Comparison of ENCODE assay signal across 14 cellular contexts in the genomic region with DNA sequence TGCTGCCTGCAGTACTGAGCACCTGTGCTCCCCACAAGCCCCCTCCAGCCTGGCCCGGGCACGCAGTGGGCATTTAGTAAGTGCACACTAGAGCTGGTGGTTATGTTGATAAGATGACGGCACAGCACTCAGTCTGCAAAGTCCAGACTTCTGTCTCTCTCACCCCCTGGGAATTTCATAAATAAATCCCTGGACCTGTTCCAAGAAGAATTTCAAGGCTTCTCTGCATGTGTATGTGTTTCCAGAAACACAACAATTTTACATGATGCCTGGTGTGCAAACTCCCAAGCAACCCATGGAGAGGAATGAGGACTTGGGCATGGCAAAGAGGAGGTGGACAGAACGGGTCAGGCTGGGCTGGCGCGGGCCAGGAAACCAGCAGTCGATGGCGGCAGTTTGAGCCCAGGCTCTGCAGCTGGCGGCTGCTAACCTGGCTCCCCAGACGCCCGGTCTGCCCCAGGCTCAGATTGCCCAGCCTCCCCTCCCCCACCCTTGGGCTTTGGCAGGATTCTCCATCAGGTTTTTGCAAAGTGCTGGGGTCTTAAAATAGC. TPM values are rescaled to one million over a fixed set of nuclear protein-coding genes. Genes with fewer than 3 reads are reported as not detected.
DNase-seq lines count a peak whose midpoint lies in the region; ATAC-seq, FAIRE-seq and TF ChIP-seq lines count a peak whose summit lies in the region.
"Had no signal": no experiment of that assay in that cellular context is flagged by ENCODE, and none has a peak within 500 bp of the region (broad histone marks: within the 10 kb centered on the region; RNA-seq: fewer than 3 reads in every experiment).

No MANE protein-coding gene starts in this region.

- no peak for TF ChIP-seq EP300 in K562 (IDR thresholded peaks at IDR 0.05; ENCODE audit: low read length)

- BruUV-seq in K562 (replicated peaks; lab: Mats Ljungman, UMichigan) = no TSS peak

- no peak for ATAC-seq in K562
- ATAC-seq in T-helper 17 cell = no peak
- no peak for ATAC-seq in HG03108 (IDR thresholded peaks at IDR 0.05; ENCODE audit: unreplicated experiment)

- peaks cover 3% of the 10 kb centered on the region for H3K36me3 Mint-ChIP-seq in T-helper 17 cell (ENCODE audit: low read depth)

- H3K9me1 ChIP-seq in K562 (ENCODE audit: control insufficient read depth, insufficient read depth, low read length) = no peaks in the 10 kb centered on the region

- no peak overlapping the region for H3K4me3 Mint-ChIP-seq in T-helper 17 cell
- H3K4me3 Mint-ChIP-seq: dendritic cell treated with granulocyte-macrophage colony-stimulating factor and Interleukin-4, amounts not matched to agents 40 ng/mL and 50 ng/mL, for 4 days had no signal

- H3K27ac Mint-ChIP-seq in T-helper 17 cell = no peak overlapping the region
- H3K27ac Mint-ChIP-seq: dendritic cell treated with granulocyte-macrophage colony-stimulating factor and Interleukin-4, amounts not matched to agents 40 ng/mL and 50 ng/mL, for 4 days had no signal

- no peak overlapping the region for H2AFZ ChIP-seq in K562 (ENCODE audit: low read depth, low read length)

- intact Hi-C loops in K562 (cut with micrococcal nuclease) = no loop called here

- H3K4me1 ChIP-seq in BE2C = peaks cover 36% of the 10 kb centered on the region
- H3K4me1 ChIP-seq in K562 (replicated peaks in 1 of 2; ENCODE audit: control insufficient read depth in 2 of 2, insufficient read depth in 2 of 2, low read length in 2 of 2) = peaks cover 0 to 4% of the 10 kb centered on the region in 2 experiments; a peak in 1 of 5 replicates

- H3K36me3 ChIP-seq in BE2C (no peaks in the 10 kb centered on the region), K562 (ENCODE audit: control insufficient read depth, insufficient read depth, low read length) (no peaks in the 10 kb centered on the region)

- TF ChIP-seq CTCF in BE2C (IDR thresholded peaks at IDR 0.05; ENCODE audit: low read depth, low read length) (no peak), K562 (IDR thresholded peaks at IDR 0.05 in 2 of 3, conservative IDR thresholded peaks at IDR 0.05 in 1 of 3; ENCODE audit: insufficient read depth in 2 of 3, low read depth in 1 of 3, low read length in 3 of 3) (no peak), GM13977 (IDR thresholded peaks at IDR 0.05; ENCODE audit: extremely low read depth, insufficient read depth, missing control alignments) (no peak)

- H3K9me3 ChIP-seq in BE2C = peaks cover 6% of the 10 kb centered on the region; the same call in 1 of the 2 replicates
- peaks cover 4% of the 10 kb centered on the region; the same call in 1 of the 2 replicates for H3K9me3 ChIP-seq in K562 (replicated peaks; ENCODE audit: control insufficient read depth, insufficient read depth, low read depth, low read length)
- no peaks in the 10 kb centered on the region for H3K9me3 ChIP-seq in T-helper 17 cell (ENCODE audit: control insufficient read depth, low read length, poor library complexity, severe bottlenecking)

- in situ Hi-C loops in K562 (cut with MboI) = no loop called here
- in situ Hi-C loops in GM13977 (cut with MboI; ENCODE audit: low pct_unique_long_range_greater_than_20kb, low sequenced_read_pairs, unreplicated experiment) = no loop called here

- H3K27ac ChIP-seq in K562 (ENCODE audit: extremely low read depth, low read depth, low read length) = no peak overlapping the region

- no peak overlapping the region for H3K9ac ChIP-seq in K562 (ENCODE audit: insufficient read depth in 1 of 2, low read depth in 2 of 2, low read length in 2 of 2)

- TF ChIP-seq POLR2A in K562 (conservative IDR thresholded peaks at IDR 0.05) = no peak

- WGBS in K562 (ENCODE audit: insufficient coverage, low coverage, missing lambda C conversion rate) = 32% methylated on average over 11 of the region's 11 CpGs

- H3K27me3 ChIP-seq in BE2C (no peaks in the 10 kb centered on the region), K562 (ENCODE audit: control insufficient read depth in 2 of 2, insufficient read depth in 2 of 2, low read length in 2 of 2) (peaks cover 5 to 27% of the 10 kb centered on the region in 2 experiments; a peak in 3 of 5 replicates)

- DNase-seq in BE2C = peak; percentile 89
- DNase-seq in NCI-H1694 (lab: John Stamatoyannopoulos, UW) = peak; percentile 28
- DNase-seq in K562 (ENCODE audit: extremely low read depth in 1 of 4, low spot score in 3 of 4) = no peak
- DNase-seq in iPS-NIHi11 (ENCODE audit: low spot score) = peak; percentile 39
- no peak for DNase-seq in T-helper 17 cell
- no peak for DNase-seq in NCI-H2029 treated with DMSO at 0.1 percent for 48 hours (lab: John Stamatoyannopoulos, UW)
- no peak for DNase-seq in GM13977 (ENCODE audit: low spot score)
- DNase-seq: activated CD8-positive, alpha-beta memory T cell treated with anti-CD3 and anti-CD28 coated beads, Interleukin-2, amount 50 U/mL, for 4 hours; stimulated activated CD8-positive, alpha-beta memory T cell treated with anti-CD3 and anti-CD28 coated beads, Interleukin-4, amount 100 ng/mL, for 48 hours had no signal

- no peaks in the 10 kb centered on the region for H4K20me1 ChIP-seq in K562 (replicated peaks; ENCODE audit: control insufficient read depth, insufficient read depth, low read length)

- POLR2A ChIA-PET in K562 (lab: Yijun Ruan, JAX) = interaction anchor here (0.6 kb wide), 1 partner anchor 497 kb away, joined by 4 read pairs; no protein-coding TSS in a partner anchor

- TF ChIP-seq RAD21 in K562 (CRISPR knock-in tag; conservative IDR thresholded peaks at IDR 0.05 in 1 of 2, IDR thresholded peaks at IDR 0.05 in 1 of 2) = no peak

- H3K27me3 Mint-ChIP-seq in T-helper 17 cell = peaks cover 12% of the 10 kb centered on the region

- no peaks in the 10 kb centered on the region for H3K79me2 ChIP-seq in K562 (ENCODE audit: control insufficient read depth, insufficient read depth, low read length)

- H3K4me3 ChIP-seq in BE2C (ENCODE audit: low read depth, low read length) = peak overlapping the region; percentile 42
- no peak overlapping the region for H3K4me3 ChIP-seq in K562

- FAIRE-seq in K562 (lab: Jason Lieb, UNC) = no peak
- FAIRE-seq: islet of Langerhans had no signal

- peaks cover 2% of the 10 kb centered on the region for H3K4me1 Mint-ChIP-seq in T-helper 17 cell

- CTCF ChIA-PET in K562 (lab: Yijun Ruan, JAX; ENCODE audit: low intra/inter-chr PET ratio) = no interaction called here

- no peak overlapping the region for H3K4me2 ChIP-seq in K562 (ENCODE audit: insufficient read depth, low read length)

RNA-seq across cellular contexts. Expression of gene ACVR1B, which starts 10.4 kb away (rescaled TPM):
- polyA plus RNA-seq in BE2C (2012; ENCODE audit: insufficient read depth, insufficient read length, low read depth) = 82.0 TPM
- 23.4 and 35.1 TPM in 2 replicates for total RNA-seq in K562 (2011; cell fraction: chromatin; rRNA removed; ENCODE audit: low replicate concordance)
- 25.7 and 30.9 TPM in 2 replicates for total RNA-seq in K562 (2011; cell fraction: nucleolus; rRNA removed)
- total RNA-seq in K562 (2011; cell fraction: nucleoplasm; rRNA removed) = 34.2 and 41.3 TPM in 2 replicates
- total RNA-seq in K562 (2014; rRNA removed) (6.8 and 8.6 TPM in 2 replicates), K562 (2014; rRNA removed; fragmentation: Illumina TruSeq; extraction: Trizol) (5.9 and 6.7 TPM in 2 replicates), K562 (2015; rRNA removed; fragmentation: Illumina TruSeq; extraction: Trizol) (5.9 and 6.9 TPM in 2 replicates), K562 (2021) (10.3 and 15.1 TPM in 2 replicates), T-helper 17 cell (1 to 10 TPM; 6.5 to 8.7 TPM)
- polyA plus RNA-seq in K562 (2011; rRNA removed) (8.0 and 8.4 TPM in 2 replicates), K562 (2014; fragmentation: Illumina TruSeq; extraction: Trizol) (9.9 and 10.8 TPM in 2 replicates), K562 (2014; fragmentation: Nextera tagmentation; extraction: Ambion mirVana) (under 1 TPM; 0.97 to 0.98 TPM), K562 (2014; rRNA removed) (7.2 and 11.3 TPM in 2 replicates)
- 7.8 and 8.1 TPM in 2 replicates for polyA plus RNA-seq in K562 (2011; cell fraction: cytosol; rRNA removed)
- 11.1 and 12.6 TPM in 2 replicates for polyA plus RNA-seq in K562 (2011; cell fraction: nucleus; rRNA removed)
- polyA plus RNA-seq in K562 (2012) = 7.8 and 12.4 TPM in 2 replicates
- polyA minus RNA-seq in K562 (2011; rRNA and poly(A)+ RNA removed) = 12.3 and 13.4 TPM in 2 replicates
- polyA minus RNA-seq in K562 (2011; cell fraction: cytosol; rRNA and poly(A)+ RNA removed) = 5.4 and 7.0 TPM in 2 replicates
- 4.3 and 6.0 TPM in 2 replicates for polyA minus RNA-seq in K562 (2011; cell fraction: nucleus; rRNA and poly(A)+ RNA removed)

RNA-seq across cellular contexts. Expression of gene ACVRL1, which starts 33.8 kb away (rescaled TPM):
- 68.1 TPM for polyA plus RNA-seq in BE2C (2012; ENCODE audit: insufficient read depth, insufficient read length, low read depth)
- total RNA-seq in K562 (2011; cell fraction: chromatin; rRNA removed; ENCODE audit: low replicate concordance) = 1.3 and 3.5 TPM in 2 replicates
- 2.1 and 2.7 TPM in 2 replicates for total RNA-seq in K562 (2011; cell fraction: nucleolus; rRNA removed)
- 1.2 and 2.4 TPM in 2 replicates for total RNA-seq in K562 (2011; cell fraction: nucleoplasm; rRNA removed)
- total RNA-seq in K562 (2014; rRNA removed) (0.20 and 0.91 TPM in 2 replicates), K562 (2014; rRNA removed; fragmentation: Illumina TruSeq; extraction: Trizol) (0.06 and 0.22 TPM in 2 replicates), K562 (2015; rRNA removed; fragmentation: Illumina TruSeq; extraction: Trizol) (0.36 and 0.87 TPM in 2 replicates), K562 (2021) (1.3 and 1.4 TPM in 2 replicates), T-helper 17 cell (not detected)
- polyA plus RNA-seq in K562 (2011; rRNA removed) (0.26 and 0.83 TPM in 2 replicates), K562 (2014; fragmentation: Illumina TruSeq; extraction: Trizol) (0.30 and 0.71 TPM in 2 replicates), K562 (2014; fragmentation: Nextera tagmentation; extraction: Ambion mirVana) (under 1 TPM; 0.07 to 0.11 TPM), K562 (2014; rRNA removed) (0.42 and 0.45 TPM in 2 replicates)
- 0.39 and 0.47 TPM in 2 replicates for polyA plus RNA-seq in K562 (2011; cell fraction: cytosol; rRNA removed)
- 2.0 and 2.1 TPM in 2 replicates for polyA plus RNA-seq in K562 (2011; cell fraction: nucleus; rRNA removed)
- 1.2 and 5.1 TPM in 2 replicates for polyA plus RNA-seq in K562 (2012)
- 0.28 and 1.2 TPM in 2 replicates for polyA minus RNA-seq in K562 (2011; rRNA and poly(A)+ RNA removed)
- polyA minus RNA-seq in K562 (2011; cell fraction: cytosol; rRNA and poly(A)+ RNA removed) = not detected in 2 replicates
- 0.94 and 1.7 TPM in 2 replicates for polyA minus RNA-seq in K562 (2011; cell fraction: nucleus; rRNA and poly(A)+ RNA removed)
- total RNA-seq: T-helper 1 cell treated with Interleukin-12 subunit alpha and Interleukin-12 subunit beta and Interleukin-4 antibody, amounts not matched to agents 30 ng/mL and 1 ng/mL, for 36 hours had no signal

RNA-seq across cellular contexts. Expression of gene ANKRD33, which starts 53.2 kb away (rescaled TPM):
- not detected for polyA plus RNA-seq in BE2C (2012; ENCODE audit: insufficient read depth, insufficient read length, low read depth)
- total RNA-seq in K562 (2011; cell fraction: chromatin; rRNA removed; ENCODE audit: low replicate concordance) = 0.21 and 0.51 TPM in 2 replicates
- 0.39 and 0.50 TPM in 2 replicates for total RNA-seq in K562 (2011; cell fraction: nucleolus; rRNA removed)
- 0.31 and 0.37 TPM in 2 replicates for total RNA-seq in K562 (2011; cell fraction: nucleoplasm; rRNA removed)
- total RNA-seq in K562 (2014; rRNA removed) (not detected in 2 replicates), K562 (2014; rRNA removed; fragmentation: Illumina TruSeq; extraction: Trizol) (0.07 and 0.10 TPM in 2 replicates), K562 (2015; rRNA removed; fragmentation: Illumina TruSeq; extraction: Trizol) (0.11 and 0.23 TPM in 2 replicates), K562 (2021) (0.20 TPM in 1 of 2 replicates, not detected in the other), T-helper 17 cell (not detected)
- polyA plus RNA-seq in K562 (2011; rRNA removed) (0.06 and 0.08 TPM in 2 replicates), K562 (2014; fragmentation: Illumina TruSeq; extraction: Trizol) (0.04 TPM in 1 of 2 replicates, not detected in the other), K562 (2014; fragmentation: Nextera tagmentation; extraction: Ambion mirVana) (not detected), K562 (2014; rRNA removed) (0.11 TPM in 1 of 2 replicates, not detected in the other)
- polyA plus RNA-seq in K562 (2011; cell fraction: cytosol; rRNA removed) = 0.04 TPM in 1 of 2 replicates, not detected in the other
- polyA plus RNA-seq in K562 (2011; cell fraction: nucleus; rRNA removed) = 0.18 and 0.47 TPM in 2 replicates
- 0.17 and 3.1 TPM in 2 replicates for polyA plus RNA-seq in K562 (2012)
- not detected in 2 replicates for polyA minus RNA-seq in K562 (2011; rRNA and poly(A)+ RNA removed)
- not detected in 2 replicates for polyA minus RNA-seq in K562 (2011; cell fraction: cytosol; rRNA and poly(A)+ RNA removed)
- 0.27 and 0.44 TPM in 2 replicates for polyA minus RNA-seq in K562 (2011; cell fraction: nucleus; rRNA and poly(A)+ RNA removed)
- total RNA-seq: T-helper 1 cell treated with Interleukin-12 subunit alpha and Interleukin-12 subunit beta and Interleukin-4 antibody, amounts not matched to agents 30 ng/mL and 1 ng/mL, for 36 hours had no signal
- polyA plus RNA-seq: BJ had no signal

Comparison
In these comparisons a context has a peak if more than half of its experiments do, and no peak if none do; other contexts are left out.
1. DNase-seq: peak in BE2C (single experiment), NCI-H1694 (single experiment) and iPS-NIHi11 (single experiment); none in K562 (0 of 4), T-helper 17 cell (0 of 3), NCI-H2029 treated with DMSO at 0.1 percent for 48 hours (single experiment) and GM13977 (single experiment).